Comparison of ENCODE assay signal across 23 cellular contexts in the genomic region with DNA sequence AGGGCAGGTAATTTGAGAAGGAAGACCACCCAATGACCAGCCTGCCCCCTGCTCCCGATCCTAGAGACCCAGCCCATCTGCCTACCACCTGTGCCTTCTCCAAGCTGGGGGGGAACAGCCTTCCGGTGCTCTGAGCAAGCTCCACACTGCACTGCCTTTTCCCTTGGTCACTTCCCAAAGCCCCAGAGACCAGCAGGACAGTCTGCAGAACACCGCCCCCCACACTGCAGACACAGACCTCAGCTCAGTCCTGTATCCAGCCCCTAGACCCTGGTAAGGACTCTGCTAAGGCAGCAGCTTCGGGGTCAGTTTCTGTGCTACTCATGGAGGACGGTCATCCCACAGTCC.
"Had no signal": no experiment of that assay in that cellular context is flagged by ENCODE, and none has a peak within 500 bp of the region (broad histone marks: within the 10 kb centered on the region; RNA-seq: fewer than 3 reads in every experiment).

No MANE protein-coding gene starts in this region.

- H3K4me1 ChIP-seq: adrenal gland, ascending aorta, gastroesophageal sphincter, sigmoid colon, tibial nerve had no signal

- H3K27ac ChIP-seq: adrenal gland, ascending aorta, brain microvascular endothelial cell, gastroesophageal sphincter, ovary, sigmoid colon, suprapubic skin, tibial nerve had no signal

- H3K36me3 ChIP-seq: adrenal gland, ascending aorta, brain microvascular endothelial cell, gastroesophageal sphincter, ovary, sigmoid colon, suprapubic skin, tibial nerve had no signal

- H3K4me3 ChIP-seq: adrenal gland, ascending aorta, gastroesophageal sphincter, ovary, sigmoid colon, suprapubic skin, tibial nerve had no signal

- H3K9me3 ChIP-seq: adrenal gland, ascending aorta, gastroesophageal sphincter, ovary, sigmoid colon, suprapubic skin, tibial nerve had no signal

- DNase-seq: activated CD4-positive, alpha-beta T cell treated with anti-CD3 and anti-CD28 coated beads for 48 hours; activated CD4-positive, alpha-beta T cell treated with anti-CD3 and anti-CD28 coated beads, Interleukin-2, amount 50 U/mL, for 48 hours; activated CD8-positive, alpha-beta memory T cell treated with anti-CD3 and anti-CD28 coated beads for 24 hours; activated effector memory CD4-positive, alpha-beta T cell treated with anti-CD3 and anti-CD28 coated beads, Interleukin-2, amount 50 U/mL, for 16 hours; activated naive CD4-positive, alpha-beta T cell treated with anti-CD3 and anti-CD28 coated beads for 36 hours; activated naive CD8-positive, alpha-beta T cell treated with anti-CD3 and anti-CD28 coated beads for 36 hours; adrenal gland; brain microvascular endothelial cell; hippocampal formation; kidney; left colon; mammary epithelial cell; naive B cell; ovary; small intestine; stimulated activated CD4-positive, alpha-beta T cell treated with anti-CD3 and anti-CD28 coated beads, Interleukin-1b, Interleukin-23, amount 100 ng/mL, for 48 hours; stimulated activated naive CD4-positive, alpha-beta T cell; T-cell had no signal

- ATAC-seq: gastroesophageal sphincter, left colon, T-cell had no signal

- H3K27me3 ChIP-seq: adrenal gland, ascending aorta, ovary, suprapubic skin had no signal
